1 cellular context compared by ENCODE assay signal in the genomic region with DNA sequence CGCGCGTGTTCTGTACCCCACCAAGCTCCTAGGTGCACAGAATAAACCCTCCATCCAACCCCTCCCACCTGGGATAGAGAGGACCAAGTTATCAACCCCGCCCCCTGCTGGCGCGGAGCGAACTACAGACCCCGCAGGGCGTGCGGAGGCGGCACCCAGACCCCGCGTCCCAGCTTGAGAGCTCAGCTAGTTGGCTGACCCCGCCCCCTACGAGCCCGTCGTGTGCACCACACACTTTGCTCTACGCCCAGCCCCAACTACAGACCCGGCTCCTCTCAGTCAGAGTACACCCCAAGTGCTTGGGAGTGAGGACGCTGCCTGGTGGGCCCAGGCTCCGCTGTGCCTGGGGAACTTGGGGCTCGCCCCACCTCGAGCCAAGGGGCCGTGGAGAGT.
TF ChIP-seq lines count a peak whose summit lies in the region.

No MANE protein-coding gene starts in this region.

TF ChIP-seq in SK-N-SH treated with all-trans-retinoic acid at 6 μM for 48 hours, 23 proteins besides CTCF, POLR2A, EP300 and RAD21 (continued from another document):
- no peak for TF ChIP-seq TCF4 (CRISPR knock-in tag; IDR thresholded peaks at IDR 0.05; ENCODE audit: borderline replicate concordance)
- TF ChIP-seq PATZ1 (CRISPR knock-in tag; IDR thresholded peaks at IDR 0.05; ENCODE audit: borderline replicate concordance), result no peak
- no peak for TF ChIP-seq ZNF8 (CRISPR knock-in tag; IDR thresholded peaks at IDR 0.05)
- no peak for TF ChIP-seq ZFP3 (CRISPR knock-in tag; IDR thresholded peaks at IDR 0.05)
- no peak for TF ChIP-seq TOX (CRISPR knock-in tag; IDR thresholded peaks at IDR 0.05; ENCODE audit: borderline replicate concordance)
- TF ChIP-seq ISL1 (CRISPR knock-in tag; IDR thresholded peaks at IDR 0.05), result no peak
- no peak for TF ChIP-seq CSRNP3 (CRISPR knock-in tag; IDR thresholded peaks at IDR 0.05)
- TF ChIP-seq ZC3H10 (CRISPR knock-in tag; IDR thresholded peaks at IDR 0.05), result no peak
